In genomic region chr18:11523809-11524208, GRCh38 we compare ENCODE assay signal across 17 cellular contexts.
"Had no signal": no experiment of that assay in that cellular context is flagged by ENCODE, and none has a peak within 500 bp of the region (broad histone marks: within the 10 kb centered on the region; RNA-seq: fewer than 3 reads in every experiment).

No MANE protein-coding gene starts in this region.

- H3K9me3 ChIP-seq: esophagus squamous epithelium, gastroesophageal sphincter, spleen, testis, tibial nerve, upper lobe of right lung had no signal

- H3K27ac ChIP-seq: esophagus squamous epithelium, gastroesophageal sphincter, spleen, testis, tibial nerve, upper lobe of right lung had no signal

- H3K4me3 ChIP-seq: esophagus squamous epithelium, gastroesophageal sphincter, spleen, testis, tibial nerve, upper lobe of right lung had no signal

- DNase-seq: effector memory CD4-positive, alpha-beta T cell; esophagus squamous epithelium; glutamatergic neuron; islet precursor cell; mesendoderm; naive B cell; posterior cingulate gyrus; spleen; stimulated activated CD4-positive, alpha-beta T cell treated with anti-CD3 and anti-CD28 coated beads, Interleukin-2, amount 100 ng/mL, for 24 hours; stimulated activated CD4-positive, alpha-beta T cell treated with anti-CD3 and anti-CD28 coated beads, Interleukin-4, amount 100 ng/mL, for 4 hours; stimulated activated naive B cell treated with anti-CD40 and anti-IgM and Interleukin-4, amounts not matched to agents 10 μg/mL and 1 μg/mL and 100 μg/mL, for 72 hours; stimulated activated naive CD8-positive, alpha-beta T cell treated with anti-CD3 and anti-CD28 coated beads, Interleukin-15, amount 100 ng/mL, for 72 hours; testis; upper lobe of right lung had no signal

- ATAC-seq: gastroesophageal sphincter; sciatic nerve; stimulated activated naive B cell treated with anti-CD40 and anti-IgM and Interleukin-4, amounts not matched to agents 10 μg/mL and 1 μg/mL and 100 μg/mL, for 72 hours; stimulated activated naive CD8-positive, alpha-beta T cell treated with anti-CD3 and anti-CD28 coated beads, Interleukin-15, amount 100 ng/mL, for 72 hours; upper lobe of right lung had no signal

- H3K36me3 ChIP-seq: esophagus squamous epithelium, gastroesophageal sphincter, spleen, tibial nerve, upper lobe of right lung had no signal

- H3K4me1 ChIP-seq: esophagus squamous epithelium, gastroesophageal sphincter, spleen, testis, tibial nerve, upper lobe of right lung had no signal

- H3K27me3 ChIP-seq: esophagus squamous epithelium, testis, tibial nerve, upper lobe of right lung had no signal
